8 cellular contexts compared by ENCODE assay signal in the genomic region with DNA sequence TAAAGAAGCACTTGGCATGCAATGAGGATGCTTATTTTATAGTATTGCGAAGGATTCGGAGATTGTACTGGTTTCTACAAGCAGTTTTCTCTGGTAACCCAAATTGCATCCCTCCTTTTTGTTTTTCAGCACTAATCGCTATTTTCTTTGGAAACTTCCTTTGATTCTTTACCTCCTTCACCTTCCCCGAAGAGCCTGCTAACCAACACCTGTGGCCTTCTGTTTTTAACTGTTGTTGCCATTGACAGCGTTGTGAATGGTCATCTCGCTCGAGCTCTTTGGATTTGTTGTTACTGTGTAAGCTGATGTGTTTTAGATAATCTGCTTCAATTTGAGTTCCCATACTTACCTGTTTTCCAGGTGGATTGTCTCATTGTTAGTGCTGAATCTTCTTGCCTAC. TPM values are rescaled to one million over a fixed set of nuclear protein-coding genes. Genes with fewer than 3 reads are reported as not detected.
DNase-seq lines count a peak whose midpoint lies in the region; ATAC-seq lines count a peak whose summit lies in the region.

No MANE protein-coding gene starts in this region.

- POLR2A ChIA-PET in activated CD8-positive, alpha-beta T cell treated with anti-CD3 and anti-CD28 coated beads, Interleukin-2, amount 10 ng/mL, durations not matched to agents 7 days and 5 days (lab: Charles Lee) = interaction anchor here (0.7 kb wide), 1 partner anchor 9 kb away, joined by 3 read pairs; no protein-coding TSS in a partner anchor

- no peaks in the 10 kb centered on the region for H3K27me3 ChIP-seq in iPS-15b (ENCODE audit: control insufficient read depth, insufficient read depth, low read length)

- no peaks in the 10 kb centered on the region for H3K9me3 ChIP-seq in iPS-15b (ENCODE audit: control insufficient read depth, insufficient read depth, low read length)

- peak overlapping the region; percentile 60 for H3K27ac Mint-ChIP-seq in activated CD8-positive, alpha-beta T cell treated with anti-CD3 and anti-CD28 coated beads, Interleukin-2, amount 10 ng/mL, durations not matched to agents 7 days and 5 days
- H3K27ac Mint-ChIP-seq in stimulated activated memory B cell treated with anti-CD40 and anti-IgM and Interleukin-4, amounts not matched to agents 10 μg/mL and 1 μg/mL and 100 μg/mL, for 72 hours = peak overlapping the region; percentile 92

- no peaks in the 10 kb centered on the region for H3K9me3 Mint-ChIP-seq in activated CD8-positive, alpha-beta T cell treated with anti-CD3 and anti-CD28 coated beads, Interleukin-2, amount 10 ng/mL, durations not matched to agents 7 days and 5 days (ENCODE audit: insufficient read depth)
- H3K9me3 Mint-ChIP-seq in stimulated activated memory B cell treated with anti-CD40 and anti-IgM and Interleukin-4, amounts not matched to agents 10 μg/mL and 1 μg/mL and 100 μg/mL, for 72 hours = no peaks in the 10 kb centered on the region

- peak overlapping the region; percentile 75 for H3K4me3 Mint-ChIP-seq in activated CD8-positive, alpha-beta T cell treated with anti-CD3 and anti-CD28 coated beads, Interleukin-2, amount 10 ng/mL, durations not matched to agents 7 days and 5 days
- H3K4me3 Mint-ChIP-seq in stimulated activated memory B cell treated with anti-CD40 and anti-IgM and Interleukin-4, amounts not matched to agents 10 μg/mL and 1 μg/mL and 100 μg/mL, for 72 hours = peak overlapping the region; percentile 67

- peak overlapping the region; percentile 41 for H3K9ac ChIP-seq in iPS-15b (ENCODE audit: low read depth, low read length)

- H3K4me1 Mint-ChIP-seq in activated CD8-positive, alpha-beta T cell treated with anti-CD3 and anti-CD28 coated beads, Interleukin-2, amount 10 ng/mL, durations not matched to agents 7 days and 5 days (ENCODE audit: low read depth) = peaks cover 33% of the 10 kb centered on the region
- peaks cover 32% of the 10 kb centered on the region for H3K4me1 Mint-ChIP-seq in stimulated activated memory B cell treated with anti-CD40 and anti-IgM and Interleukin-4, amounts not matched to agents 10 μg/mL and 1 μg/mL and 100 μg/mL, for 72 hours

- peaks cover 4% of the 10 kb centered on the region for H3K36me3 ChIP-seq in iPS-15b (ENCODE audit: control insufficient read depth, insufficient read depth, low read length)

- no peak for ATAC-seq in activated CD8-positive, alpha-beta T cell treated with anti-CD3 and anti-CD28 coated beads, Interleukin-2, amount 10 ng/mL, durations not matched to agents 7 days and 5 days
- ATAC-seq in stimulated activated memory B cell treated with anti-CD40 and anti-IgM and Interleukin-4, amounts not matched to agents 10 μg/mL and 1 μg/mL and 100 μg/mL, for 72 hours = no peak
- ATAC-seq in HG03521 (IDR thresholded peaks at IDR 0.05; ENCODE audit: unreplicated experiment) = no peak
- ATAC-seq in HG03045 (IDR thresholded peaks at IDR 0.05; ENCODE audit: unreplicated experiment) = no peak
- no peak for ATAC-seq in GM19397 (IDR thresholded peaks at IDR 0.05; ENCODE audit: unreplicated experiment)

- DNase-seq in NCI-H748 (lab: John Stamatoyannopoulos, UW; ENCODE audit: unreplicated experiment) (peak; percentile 19), NCI-H748 treated with DMSO at 0.1 percent for 48 hours (lab: John Stamatoyannopoulos, UW) (no peak)
- DNase-seq in activated CD8-positive, alpha-beta T cell treated with anti-CD3 and anti-CD28 coated beads, Interleukin-2, amount 10 ng/mL, durations not matched to agents 7 days and 5 days = no peak

- CTCF ChIA-PET in activated CD8-positive, alpha-beta T cell treated with anti-CD3 and anti-CD28 coated beads, Interleukin-2, amount 10 ng/mL, durations not matched to agents 7 days and 5 days (lab: Charles Lee) = no interaction called here

- peaks cover 7% of the 10 kb centered on the region for H3K4me1 ChIP-seq in iPS-15b (ENCODE audit: control insufficient read depth, insufficient read depth, low read length)

- peaks cover 22% of the 10 kb centered on the region for H3K36me3 Mint-ChIP-seq in activated CD8-positive, alpha-beta T cell treated with anti-CD3 and anti-CD28 coated beads, Interleukin-2, amount 10 ng/mL, durations not matched to agents 7 days and 5 days (ENCODE audit: low read depth)
- peaks cover 6% of the 10 kb centered on the region for H3K36me3 Mint-ChIP-seq in stimulated activated memory B cell treated with anti-CD40 and anti-IgM and Interleukin-4, amounts not matched to agents 10 μg/mL and 1 μg/mL and 100 μg/mL, for 72 hours

- H3K27me3 Mint-ChIP-seq in activated CD8-positive, alpha-beta T cell treated with anti-CD3 and anti-CD28 coated beads, Interleukin-2, amount 10 ng/mL, durations not matched to agents 7 days and 5 days (ENCODE audit: low read depth) = no peaks in the 10 kb centered on the region
- no peaks in the 10 kb centered on the region for H3K27me3 Mint-ChIP-seq in stimulated activated memory B cell treated with anti-CD40 and anti-IgM and Interleukin-4, amounts not matched to agents 10 μg/mL and 1 μg/mL and 100 μg/mL, for 72 hours

- peak overlapping the region; percentile 91 for H3K4me3 ChIP-seq in iPS-15b (ENCODE audit: low read depth, low read length)

RNA-seq across cellular contexts. Expression of a gene that starts 1.1 kb away (rescaled TPM):
- 10 to 100 TPM; 36.3 to 43.0 TPM for total RNA-seq in activated CD8-positive, alpha-beta T cell treated with anti-CD3 and anti-CD28 coated beads, Interleukin-2, amount 10 ng/mL, durations not matched to agents 7 days and 5 days
